Comparison of ENCODE assay signal across 19 cellular contexts in genomic region chrX:154431321-154431720, GRCh38. TPM values are rescaled to one million over a fixed set of nuclear protein-coding genes. Genes with fewer than 3 reads are reported as not detected.
DNase-seq lines count a peak whose midpoint lies in the region; ATAC-seq, FAIRE-seq and TF ChIP-seq lines count a peak whose summit lies in the region.
"Had no signal": no experiment of that assay in that cellular context is flagged by ENCODE, and none has a peak within 500 bp of the region (broad histone marks: within the 10 kb centered on the region; RNA-seq: fewer than 3 reads in every experiment).

No MANE protein-coding gene starts in this region.

- H3K9me3 ChIP-seq in endothelial cell of umbilical vein (replicated peaks; ENCODE audit: control insufficient read depth, insufficient read depth, low read length) = no peaks in the 10 kb centered on the region
- no peaks in the 10 kb centered on the region for H3K9me3 ChIP-seq in stomach

- CTCF ChIA-PET in endothelial cell of umbilical vein (lab: Charles Lee) = interaction anchor here (1.2 kb wide), 1 partner anchor 58 kb away, joined by 3 read pairs; no protein-coding TSS in a partner anchor

- DNase-seq in Right ventricle myocardium superior (peak; percentile 55), left cardiac atrium (no peak), OCI-M1 (lab: John Stamatoyannopoulos, UW) (peak; percentile 73), endothelial cell of umbilical vein (ENCODE audit: low read depth, low spot score) (no peak), stomach (no peak), RPMI8226 (no peak)
- no peak for DNase-seq in effector memory CD8-positive, alpha-beta T cell
- DNase-seq: ACHN; activated CD4-positive, alpha-beta T cell treated with anti-CD3 and anti-CD28 coated beads for 4 hours; activated T-cell treated with anti-CD3 and anti-CD28 coated beads for 4 hours; brain microvascular endothelial cell; dorsolateral prefrontal cortex; KG1; NCI-H1436 treated with DMSO at 0.1 percent for 48 hours; stimulated activated naive CD8-positive, alpha-beta T cell treated with anti-CD3 and anti-CD28 coated beads, Interleukin-15, amount 100 ng/mL, for 72 hours had no signal

- peaks cover 18 to 21% of the 10 kb centered on the region in 2 donors for H3K4me1 Mint-ChIP-seq in effector memory CD8-positive, alpha-beta T cell (ENCODE audit: low read depth in 2 of 2)

- TF ChIP-seq EP300 in stomach (IDR thresholded peaks at IDR 0.05) = no peak

- H3K4me3 ChIP-seq in endothelial cell of umbilical vein (replicated peaks in 1 of 3; ENCODE audit: insufficient read depth in 1 of 3, low read depth in 1 of 3, low read length in 3 of 3) = no peak overlapping the region
- no peak overlapping the region for H3K4me3 ChIP-seq in stomach

- no peaks in the 10 kb centered on the region for H3K9me3 Mint-ChIP-seq in effector memory CD8-positive, alpha-beta T cell
- H3K9me3 Mint-ChIP-seq: stimulated activated naive CD8-positive, alpha-beta T cell treated with anti-CD3 and anti-CD28 coated beads, Interleukin-15, amount 100 ng/mL, for 72 hours had no signal

- TF ChIP-seq POLR2A in endothelial cell of umbilical vein (IDR thresholded peaks at IDR 0.05; ENCODE audit: low read depth, low read length) (no peak), stomach (IDR thresholded peaks at IDR 0.05) (no peak)

- ATAC-seq in Right ventricle myocardium superior (ENCODE audit: poor library complexity) = no peak
- ATAC-seq in left cardiac atrium = no peak
- no peak for ATAC-seq in effector memory CD8-positive, alpha-beta T cell (replicated peaks)
- no peak for ATAC-seq in esophagus mucosa
- ATAC-seq: stimulated activated naive CD8-positive, alpha-beta T cell treated with anti-CD3 and anti-CD28 coated beads, Interleukin-15, amount 100 ng/mL, for 72 hours had no signal

- POLR2A ChIA-PET in endothelial cell of umbilical vein (lab: Charles Lee) = no interaction called here

- intact Hi-C loops in Right ventricle myocardium superior (cut with DNase I) (no loop called here), left cardiac atrium (cut with DNase I) (no loop called here), endothelial cell of umbilical vein (cut with micrococcal nuclease) (no loop called here), stomach (cut with DNase I; ENCODE audit: low total_unique reads) (no loop called here)

- dilution Hi-C loops in endothelial cell of umbilical vein (cut with MboI; ENCODE audit: extremely low pct_ligation_motif_present, low sequenced_read_pairs) = no loop called here

- H3K79me2 ChIP-seq in endothelial cell of umbilical vein (ENCODE audit: control insufficient read depth, insufficient read depth, low read length) = peaks cover 23% of the 10 kb centered on the region

- TF ChIP-seq CTCF in endothelial cell of umbilical vein (IDR thresholded peaks at IDR 0.05; ENCODE audit: extremely low read depth in 1 of 2, insufficient read depth in 1 of 2, low read depth in 1 of 2, low read length in 2 of 2) (no peak), stomach (IDR thresholded peaks at IDR 0.05) (no peak)

- no peak overlapping the region for H3K4me2 ChIP-seq in endothelial cell of umbilical vein (ENCODE audit: insufficient read depth, low read length)

- no peaks in the 10 kb centered on the region for H3K9me1 ChIP-seq in endothelial cell of umbilical vein (replicated peaks; ENCODE audit: control insufficient read depth, extremely low read depth, insufficient read depth, low read length)

- H3K27ac Mint-ChIP-seq in effector memory CD8-positive, alpha-beta T cell = peak overlapping the region in 1 of 2 donors; percentile 60

- H2AFZ ChIP-seq in endothelial cell of umbilical vein (ENCODE audit: low read depth, low read length) = no peak overlapping the region

- WGBS in stomach, 5 donors = 56 to 74% (median 62%) methylated on average over 2 to 6 of the region's 6 CpGs; no CpG with 5 or more reads in 1 of the 5 donors

- H3K27me3 ChIP-seq in endothelial cell of umbilical vein (ENCODE audit: control insufficient read depth in 2 of 2, insufficient read depth in 2 of 2, low read length in 2 of 2) = no peaks in the 10 kb centered on the region
- no peaks in the 10 kb centered on the region for H3K27me3 ChIP-seq in stomach
- H3K27me3 ChIP-seq: brain microvascular endothelial cell had no signal

- FAIRE-seq in endothelial cell of umbilical vein (lab: Jason Lieb, UNC) = no peak
- FAIRE-seq: GM12891, RCC 7860 had no signal

- H3K27me3 Mint-ChIP-seq in effector memory CD8-positive, alpha-beta T cell = no peaks in the 10 kb centered on the region
- H3K27me3 Mint-ChIP-seq: activated naive CD8-positive, alpha-beta T cell; stimulated activated naive CD8-positive, alpha-beta T cell treated with anti-CD3 and anti-CD28 coated beads, Interleukin-15, amount 100 ng/mL, for 72 hours had no signal

- peaks cover 28% of the 10 kb centered on the region for H3K4me1 ChIP-seq in endothelial cell of umbilical vein (ENCODE audit: control insufficient read depth, extremely low read depth, insufficient read depth, low read length)
- H3K4me1 ChIP-seq in stomach = peaks cover 0 to 56% (median 33%) of the 10 kb centered on the region in 4 donors

- H3K4me3 Mint-ChIP-seq in effector memory CD8-positive, alpha-beta T cell = no peak overlapping the region

- no TSS peak for BruUV-seq in endothelial cell of umbilical vein (replicated peaks; lab: Mats Ljungman, UMichigan)

- H3K36me3 Mint-ChIP-seq in effector memory CD8-positive, alpha-beta T cell (ENCODE audit: insufficient read depth) = peaks cover 26% of the 10 kb centered on the region
- H3K36me3 Mint-ChIP-seq: activated naive CD8-positive, alpha-beta T cell had no signal

- H4K20me1 ChIP-seq in endothelial cell of umbilical vein (replicated peaks; ENCODE audit: control insufficient read depth, extremely low read depth, insufficient read depth, low read length) = no peaks in the 10 kb centered on the region

- H3K36me3 ChIP-seq in endothelial cell of umbilical vein (ENCODE audit: control insufficient read depth in 2 of 2, extremely low read depth in 1 of 2, insufficient read depth in 2 of 2, low read length in 2 of 2) (peaks cover 2 to 26% of the 10 kb centered on the region in 2 experiments), stomach (peaks cover 4 to 45% (median 37%) of the 10 kb centered on the region in 4 donors)

- H3K9ac ChIP-seq in endothelial cell of umbilical vein (replicated peaks; ENCODE audit: extremely low read depth, insufficient read depth, low read length) = no peak overlapping the region

- H3K27ac ChIP-seq in endothelial cell of umbilical vein (ENCODE audit: insufficient read depth, low read depth, low read length) = peak overlapping the region; percentile 8
- H3K27ac ChIP-seq in stomach = peak overlapping the region in 3 of 5 donors; percentile 26 to 53 (median 32)
- H3K27ac ChIP-seq: brain microvascular endothelial cell had no signal

RNA-seq across cellular contexts. Expression of gene ATP6AP1, which starts 2.8 kb away (rescaled TPM):
- total RNA-seq in Right ventricle myocardium superior (74.8 TPM), left cardiac atrium (10 to 100 TPM; 70.8 to 86.0 TPM), endothelial cell of umbilical vein (136 and 145 TPM in 2 replicates), stomach (10 to 100 TPM; 13.4 to 69.3 (median 26.6) TPM), esophagus mucosa (63.2 TPM)
- polyA plus RNA-seq in endothelial cell of umbilical vein (322 and 393 TPM in 2 replicates), stomach (10 to 100 TPM; 16.8 to 49.6 (median 34.9) TPM)
- polyA plus RNA-seq in endothelial cell of umbilical vein (2011; cell fraction: cytosol; rRNA removed) = 180 and 185 TPM in 2 replicates
- 130 and 132 TPM in 2 replicates for polyA plus RNA-seq in endothelial cell of umbilical vein (2011; cell fraction: nucleus; rRNA removed)
- polyA plus RNA-seq in endothelial cell of umbilical vein (2012) = 147 and 167 TPM in 2 replicates
- polyA minus RNA-seq in endothelial cell of umbilical vein = 155 and 168 TPM in 2 replicates
- polyA minus RNA-seq in endothelial cell of umbilical vein (2011; cell fraction: cytosol; rRNA and poly(A)+ RNA removed) = 80.7 TPM
- polyA minus RNA-seq in endothelial cell of umbilical vein (2011; cell fraction: nucleus; rRNA and poly(A)+ RNA removed) = 33.2 and 34.9 TPM in 2 replicates

RNA-seq across cellular contexts. Expression of gene GDI1, which starts 5.6 kb away (rescaled TPM):
- total RNA-seq in Right ventricle myocardium superior (70.3 TPM), left cardiac atrium (10 to 100 TPM; 76.8 to 98.5 TPM), endothelial cell of umbilical vein (128 and 131 TPM in 2 replicates), stomach (100 to 1,000 TPM in 2 of 5 donors, 10 to 100 TPM in 3; 46.4 to 178 (median 93.3) TPM), esophagus mucosa (33.8 TPM)
- polyA plus RNA-seq in endothelial cell of umbilical vein (247 and 267 TPM in 2 replicates), stomach (10 to 100 TPM; 45.7 to 61.8 (median 59.1) TPM)
- polyA plus RNA-seq in endothelial cell of umbilical vein (2011; cell fraction: cytosol; rRNA removed) = 167 and 182 TPM in 2 replicates
- 1,001 and 1,020 TPM in 2 replicates for polyA plus RNA-seq in endothelial cell of umbilical vein (2011; cell fraction: nucleus; rRNA removed)
- 130 and 167 TPM in 2 replicates for polyA plus RNA-seq in endothelial cell of umbilical vein (2012)
- polyA minus RNA-seq in endothelial cell of umbilical vein = 141 and 144 TPM in 2 replicates
- 29.2 TPM for polyA minus RNA-seq in endothelial cell of umbilical vein (2011; cell fraction: cytosol; rRNA and poly(A)+ RNA removed)
- 114 and 123 TPM in 2 replicates for polyA minus RNA-seq in endothelial cell of umbilical vein (2011; cell fraction: nucleus; rRNA and poly(A)+ RNA removed)

RNA-seq across cellular contexts. Expression of gene FAM50A, which starts 12.6 kb away (rescaled TPM):
- 45.6 TPM for total RNA-seq in Right ventricle myocardium superior
- total RNA-seq in left cardiac atrium = 10 to 100 TPM; 48.7 to 58.9 TPM
- 111 and 123 TPM in 2 replicates for total RNA-seq in endothelial cell of umbilical vein
- polyA plus RNA-seq in endothelial cell of umbilical vein = 66.6 and 75.9 TPM in 2 replicates
- 102 and 105 TPM in 2 replicates for polyA plus RNA-seq in endothelial cell of umbilical vein (2011; cell fraction: cytosol; rRNA removed)
- polyA plus RNA-seq in endothelial cell of umbilical vein (2011; cell fraction: nucleus; rRNA removed) = 244 and 250 TPM in 2 replicates
- 131 and 172 TPM in 2 replicates for polyA plus RNA-seq in endothelial cell of umbilical vein (2012)
- 69.6 and 72.8 TPM in 2 replicates for polyA minus RNA-seq in endothelial cell of umbilical vein
- polyA minus RNA-seq in endothelial cell of umbilical vein (2011; cell fraction: cytosol; rRNA and poly(A)+ RNA removed) = 22.5 TPM
- 39.7 and 43.1 TPM in 2 replicates for polyA minus RNA-seq in endothelial cell of umbilical vein (2011; cell fraction: nucleus; rRNA and poly(A)+ RNA removed)
- total RNA-seq in stomach = 10 to 100 TPM; 16.7 to 79.4 (median 55.4) TPM
- 100 to 1,000 TPM in 2 of 3 donors, 10 to 100 TPM in 1; 82.2 to 162 (median 157) TPM for polyA plus RNA-seq in stomach
- total RNA-seq in esophagus mucosa = 17.9 TPM

RNA-seq across cellular contexts. Expression of gene TAFAZZIN, which starts 20.0 kb away (rescaled TPM):
- total RNA-seq in Right ventricle myocardium superior (36.1 TPM), left cardiac atrium (10 to 100 TPM; 36.6 to 41.2 TPM), endothelial cell of umbilical vein (43.4 and 46.6 TPM in 2 replicates), stomach (100 to 1,000 TPM in 2 of 5 donors, 10 to 100 TPM in 3; 12.7 to 202 (median 84.6) TPM), esophagus mucosa (18.1 TPM)
- polyA plus RNA-seq in endothelial cell of umbilical vein (33.8 and 37.2 TPM in 2 replicates), stomach (10 to 100 TPM; 19.4 to 59.9 (median 21.8) TPM)
- 16.7 and 24.8 TPM in 2 replicates for polyA plus RNA-seq in endothelial cell of umbilical vein (2011; cell fraction: cytosol; rRNA removed)
- polyA plus RNA-seq in endothelial cell of umbilical vein (2011; cell fraction: nucleus; rRNA removed) = 175 and 186 TPM in 2 replicates
- 18.7 and 22.4 TPM in 2 replicates for polyA plus RNA-seq in endothelial cell of umbilical vein (2012)
- 20.5 and 27.7 TPM in 2 replicates for polyA minus RNA-seq in endothelial cell of umbilical vein
- 22.4 TPM for polyA minus RNA-seq in endothelial cell of umbilical vein (2011; cell fraction: cytosol; rRNA and poly(A)+ RNA removed)
- 28.5 and 35.5 TPM in 2 replicates for polyA minus RNA-seq in endothelial cell of umbilical vein (2011; cell fraction: nucleus; rRNA and poly(A)+ RNA removed)

RNA-seq across cellular contexts. Expression of gene DNASE1L1, which starts 22.3 kb away (rescaled TPM):
- total RNA-seq in Right ventricle myocardium superior (57.7 TPM), left cardiac atrium (10 to 100 TPM; 41.9 to 42.8 TPM), endothelial cell of umbilical vein (47.5 and 61.5 TPM in 2 replicates), stomach (10 to 100 TPM; 12.5 to 48.7 (median 26.3) TPM), esophagus mucosa (22.8 TPM)
- polyA plus RNA-seq in endothelial cell of umbilical vein (84.9 and 90.8 TPM in 2 replicates), stomach (10 to 100 TPM; 15.9 to 18.2 (median 16.0) TPM)
- 52.3 and 57.1 TPM in 2 replicates for polyA plus RNA-seq in endothelial cell of umbilical vein (2011; cell fraction: cytosol; rRNA removed)
- polyA plus RNA-seq in endothelial cell of umbilical vein (2011; cell fraction: nucleus; rRNA removed) = 36.1 and 37.4 TPM in 2 replicates
- polyA plus RNA-seq in endothelial cell of umbilical vein (2012) = 109 and 110 TPM in 2 replicates
- polyA minus RNA-seq in endothelial cell of umbilical vein = 49.5 and 53.4 TPM in 2 replicates
- polyA minus RNA-seq in endothelial cell of umbilical vein (2011; cell fraction: cytosol; rRNA and poly(A)+ RNA removed) = 13.8 TPM
- 8.6 and 12.2 TPM in 2 replicates for polyA minus RNA-seq in endothelial cell of umbilical vein (2011; cell fraction: nucleus; rRNA and poly(A)+ RNA removed)

Comparison
In these comparisons a context has a peak if more than half of its experiments do, and no peak if none do; other contexts are left out.
1. DNase-seq: peak in Right ventricle myocardium superior (single experiment) and OCI-M1 (single experiment); none in left cardiac atrium (single experiment), endothelial cell of umbilical vein (single experiment), stomach (single experiment), RPMI8226 (single experiment) and effector memory CD8-positive, alpha-beta T cell (0 of 3).